Comparison of ENCODE assay signal across 11 cellular contexts in genomic region chr17:61260061-61260797, GRCh38.
DNase-seq lines count a peak whose midpoint lies in the region; ATAC-seq and TF ChIP-seq lines count a peak whose summit lies in the region.
"Had no signal": no experiment of that assay in that cellular context is flagged by ENCODE, and none has a peak within 500 bp of the region (broad histone marks: within the 10 kb centered on the region; RNA-seq: fewer than 3 reads in every experiment).

No MANE protein-coding gene starts in this region.

- peaks cover 2% of the 10 kb centered on the region for H3K27me3 Mint-ChIP-seq in activated T-helper 1 cell treated with anti-CD3 and anti-CD28 coated beads, Interleukin-12 subunit alpha, Interleukin-12 subunit beta, Interleukin-2, Interleukin-4 antibody, amounts not matched to agents 30 ng/mL and 10 ng/mL and 1 ng/mL, durations not matched to agents 14 hours and 24 hours and 36 hours (ENCODE audit: insufficient read depth)

- H3K36me3 Mint-ChIP-seq in activated T-helper 1 cell treated with anti-CD3 and anti-CD28 coated beads, Interleukin-12 subunit alpha, Interleukin-12 subunit beta, Interleukin-2, Interleukin-4 antibody, amounts not matched to agents 30 ng/mL and 10 ng/mL and 1 ng/mL, durations not matched to agents 14 hours and 24 hours and 36 hours (ENCODE audit: low read depth) = no peaks in the 10 kb centered on the region

- peak in 1 of 2 donors; percentile 40 for ATAC-seq in upper lobe of left lung (ENCODE audit: low FRiP score in 2 of 2)

- WGBS in upper lobe of left lung, 2 donors = 67 to 81% methylated on average over 12 of the region's 12 CpGs

- H3K27ac ChIP-seq in mucosa of rectum (ENCODE audit: low read depth in 2 of 2, low read length in 2 of 2) = peak overlapping the region; percentile 1 to 4
- peak overlapping the region; percentile 57 to 81 (median 66) for H3K27ac ChIP-seq in upper lobe of left lung
- H3K27ac ChIP-seq: SK-N-MC, WERI-Rb-1 had no signal

- peak in 2 of 4 donors; percentile 27 to 45 for TF ChIP-seq EP300 in upper lobe of left lung (IDR thresholded peaks at IDR 0.05)

- peaks cover 25% of the 10 kb centered on the region for H3K4me1 ChIP-seq in adipocyte (ENCODE audit: control insufficient read depth, insufficient read depth, low read length)
- H3K4me1 ChIP-seq in mucosa of rectum (ENCODE audit: control insufficient read depth in 2 of 2, insufficient read depth in 2 of 2, low read length in 2 of 2) = no peaks in the 10 kb centered on the region
- peaks cover 0 to 14% (median 3%) of the 10 kb centered on the region in 4 donors for H3K4me1 ChIP-seq in upper lobe of left lung

- H3K9me3 ChIP-seq in adipocyte (ENCODE audit: control insufficient read depth, low read length) (no peaks in the 10 kb centered on the region), mucosa of rectum (ENCODE audit: control insufficient read depth in 2 of 2, low read length in 2 of 2) (no peaks in the 10 kb centered on the region), upper lobe of left lung (no peaks in the 10 kb centered on the region)

- H3K4me3 Mint-ChIP-seq in activated T-helper 1 cell treated with anti-CD3 and anti-CD28 coated beads, Interleukin-12 subunit alpha, Interleukin-12 subunit beta, Interleukin-2, Interleukin-4 antibody, amounts not matched to agents 30 ng/mL and 10 ng/mL and 1 ng/mL, durations not matched to agents 14 hours and 24 hours and 36 hours = no peak overlapping the region

- H3K9me3 Mint-ChIP-seq in activated T-helper 1 cell treated with anti-CD3 and anti-CD28 coated beads, Interleukin-12 subunit alpha, Interleukin-12 subunit beta, Interleukin-2, Interleukin-4 antibody, amounts not matched to agents 30 ng/mL and 10 ng/mL and 1 ng/mL, durations not matched to agents 14 hours and 24 hours and 36 hours = no peaks in the 10 kb centered on the region

- no peaks in the 10 kb centered on the region for H3K27me3 ChIP-seq in adipocyte (replicated peaks; ENCODE audit: control insufficient read depth, insufficient read depth, low read length)
- H3K27me3 ChIP-seq in mucosa of rectum (ENCODE audit: control insufficient read depth in 2 of 2, insufficient read depth in 2 of 2, low read length in 2 of 2) = no peaks in the 10 kb centered on the region
- H3K27me3 ChIP-seq in upper lobe of left lung = no peaks in the 10 kb centered on the region

- H3K4me3 ChIP-seq in adipocyte (ENCODE audit: low read length) = peak overlapping the region; percentile 60
- H3K4me3 ChIP-seq in fibroblast of pulmonary artery (replicated peaks; ENCODE audit: low read depth, low read length) = no peak overlapping the region
- H3K4me3 ChIP-seq in mucosa of rectum (ENCODE audit: low read length in 2 of 2) = no peak overlapping the region
- H3K4me3 ChIP-seq in upper lobe of left lung = no peak overlapping the region
- H3K4me3 ChIP-seq: SK-N-MC had no signal

- no peak overlapping the region for H3K27ac Mint-ChIP-seq in activated T-helper 1 cell treated with anti-CD3 and anti-CD28 coated beads, Interleukin-12 subunit alpha, Interleukin-12 subunit beta, Interleukin-2, Interleukin-4 antibody, amounts not matched to agents 30 ng/mL and 10 ng/mL and 1 ng/mL, durations not matched to agents 14 hours and 24 hours and 36 hours

- H3K9ac ChIP-seq in adipocyte (ENCODE audit: low read length) = peak overlapping the region; percentile 48
- H3K9ac ChIP-seq in mucosa of rectum (ENCODE audit: low read depth in 1 of 2, low read length in 2 of 2) = no peak overlapping the region

- H3K4me1 Mint-ChIP-seq in activated T-helper 1 cell treated with anti-CD3 and anti-CD28 coated beads, Interleukin-12 subunit alpha, Interleukin-12 subunit beta, Interleukin-2, Interleukin-4 antibody, amounts not matched to agents 30 ng/mL and 10 ng/mL and 1 ng/mL, durations not matched to agents 14 hours and 24 hours and 36 hours (ENCODE audit: low read depth) = no peaks in the 10 kb centered on the region

- TF ChIP-seq CTCF in fibroblast of pulmonary artery (IDR thresholded peaks at IDR 0.05; ENCODE audit: low read length, missing control alignments) = no peak
- no peak for TF ChIP-seq CTCF in upper lobe of left lung (IDR thresholded peaks at IDR 0.05)

- intact Hi-C loops in activated T-helper 1 cell treated with anti-CD3 and anti-CD28 coated beads, Interleukin-12 subunit alpha, Interleukin-12 subunit beta, Interleukin-2, Interleukin-4 antibody, amounts not matched to agents 30 ng/mL and 10 ng/mL and 1 ng/mL, durations not matched to agents 14 hours and 24 hours and 36 hours (cut with micrococcal nuclease) = no loop called here

- no peak for TF ChIP-seq POLR2A in upper lobe of left lung (IDR thresholded peaks at IDR 0.05)

- no peak for DNase-seq in adipocyte (ENCODE audit: low read depth)
- peak; percentile 57 for DNase-seq in fibroblast of pulmonary artery (ENCODE audit: low read depth)
- DNase-seq in upper lobe of left lung = no peak
- no peak for DNase-seq in NCI-H510A (lab: John Stamatoyannopoulos, UW)
- no peak for DNase-seq in NCI-H1436 (lab: John Stamatoyannopoulos, UW)
- DNase-seq in activated T-helper 1 cell treated with anti-CD3 and anti-CD28 coated beads, Interleukin-12 subunit alpha, Interleukin-12 subunit beta, Interleukin-2, Interleukin-4 antibody, amounts not matched to agents 30 ng/mL and 10 ng/mL and 1 ng/mL, durations not matched to agents 14 hours and 24 hours and 36 hours (ENCODE audit: low spot score) = no peak
- DNase-seq: NCI-H1092 treated with DMSO at 0.1 percent for 48 hours; stimulated activated naive CD4-positive, alpha-beta T cell; WERI-Rb-1 had no signal

- H3K36me3 ChIP-seq in adipocyte (ENCODE audit: control insufficient read depth, insufficient read depth, low read length, severe bottlenecking) (no peaks in the 10 kb centered on the region), mucosa of rectum (ENCODE audit: control insufficient read depth in 2 of 2, insufficient read depth in 2 of 2, low read length in 2 of 2) (no peaks in the 10 kb centered on the region), upper lobe of left lung (no peaks in the 10 kb centered on the region)
- H3K36me3 ChIP-seq: WERI-Rb-1 had no signal
